Comparison of ENCODE assay signal across 20 cellular contexts in the genomic region with DNA sequence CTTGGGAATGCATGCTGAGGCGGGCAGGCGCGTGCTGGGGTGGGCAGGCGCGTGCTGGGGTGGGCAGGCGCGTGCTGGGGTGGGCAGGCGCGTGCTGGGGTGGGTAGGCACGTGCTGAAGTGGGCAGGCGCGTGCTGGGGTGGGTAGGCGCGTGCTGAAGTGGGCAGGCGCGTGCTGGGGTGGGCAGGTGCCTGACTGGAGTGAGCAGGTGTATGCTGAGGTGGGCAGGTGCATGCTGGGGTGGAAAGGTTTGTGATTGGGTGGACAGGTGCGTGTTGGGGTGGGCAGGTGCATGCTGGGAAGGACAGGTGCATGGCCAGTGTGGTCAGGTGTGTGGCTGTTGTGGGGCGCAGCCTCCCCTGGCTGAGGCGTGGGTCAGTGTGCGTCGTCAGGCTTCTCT.
"Had no signal": no experiment of that assay in that cellular context is flagged by ENCODE, and none has a peak within 500 bp of the region (broad histone marks: within the 10 kb centered on the region; RNA-seq: fewer than 3 reads in every experiment).

No MANE protein-coding gene starts in this region.

- H3K4me1 Mint-ChIP-seq: immature natural killer cell had no signal

- H3K4me3 Mint-ChIP-seq: immature natural killer cell, mesothelial cell of epicardium, naive B cell, nephron, neural progenitor cell had no signal

- ATAC-seq: heart left ventricle, left colon, left lung had no signal

- H3K36me3 Mint-ChIP-seq: immature natural killer cell, mesothelial cell of epicardium, naive B cell, neural progenitor cell had no signal

- H3K9me3 Mint-ChIP-seq: mesothelial cell of epicardium, nephron, neural progenitor cell had no signal

- DNase-seq: glutamatergic neuron; heart left ventricle; immature natural killer cell; kidney; left colon; left lung; mesendoderm; naive B cell; stimulated activated CD4-positive, alpha-beta T cell treated with anti-CD3 and anti-CD28 coated beads, Interleukin-12 subunit alpha, Interleukin-12 subunit beta, amount 100 ng/mL, for 4 hours; stimulated activated CD4-positive, alpha-beta T cell treated with anti-CD3 and anti-CD28 coated beads, Interleukin-15, amount 100 ng/mL, for 24 hours; stimulated activated CD4-positive, alpha-beta T cell treated with anti-CD3 and anti-CD28 coated beads, Interleukin-2, amount 100 ng/mL, for 24 hours; stimulated activated CD4-positive, alpha-beta T cell treated with anti-CD3 and anti-CD28 coated beads, Interleukin-4, amount 100 ng/mL, for 1 hour; stimulated activated naive CD4-positive, alpha-beta T cell; stomach; testis; thyroid gland; transverse colon had no signal

- H3K27me3 Mint-ChIP-seq: naive B cell had no signal

- H3K27ac Mint-ChIP-seq: immature natural killer cell, mesothelial cell of epicardium, nephron had no signal
